Comparison of ENCODE assay signal across 10 cellular contexts in the genomic region with DNA sequence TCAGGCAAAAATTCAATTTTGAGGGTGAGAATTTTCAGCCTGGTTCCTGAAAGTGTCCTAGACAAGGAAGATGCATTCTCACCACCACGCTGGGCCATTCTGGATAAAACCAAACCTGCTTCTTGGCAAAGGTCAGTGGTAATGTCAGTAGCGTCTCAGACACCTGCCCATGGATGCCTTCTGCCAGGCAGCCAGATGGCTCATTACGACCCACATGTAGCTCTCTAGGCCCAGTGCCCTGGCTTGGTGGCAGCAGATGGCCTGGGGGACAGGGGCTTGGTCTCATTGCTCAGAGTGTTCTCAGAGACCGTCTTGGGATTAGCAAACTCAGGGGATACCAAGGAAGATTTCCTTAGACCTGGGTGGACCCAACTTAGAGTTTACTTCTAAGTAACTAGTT.
DNase-seq lines count a peak whose midpoint lies in the region; ATAC-seq, FAIRE-seq and TF ChIP-seq lines count a peak whose summit lies in the region.
"Had no signal": no experiment of that assay in that cellular context is flagged by ENCODE, and none has a peak within 500 bp of the region (broad histone marks: within the 10 kb centered on the region; RNA-seq: fewer than 3 reads in every experiment).

No MANE protein-coding gene starts in this region.

- CTCF ChIA-PET in IMR-90 (lab: Yijun Ruan, JAX): interaction anchor here (1.0 kb wide), 1 partner anchor 26 kb away, joined by 3 read pairs; no protein-coding TSS in a partner anchor

- peak overlapping the region; percentile 91 for H3K4ac ChIP-seq in IMR-90 (ENCODE audit: low read depth, low read length)

- H3K14ac ChIP-seq in IMR-90 (replicated peaks; ENCODE audit: low read depth, low read length): peak overlapping the region; percentile 73

- no peak overlapping the region for H3K4me2 ChIP-seq in IMR-90 (ENCODE audit: low read depth, low read length)
- no peak overlapping the region for H3K4me2 ChIP-seq in osteoblast (ENCODE audit: insufficient read depth, low read length)

- no peaks in the 10 kb centered on the region for H3K36me3 Mint-ChIP-seq in CD4-positive, CD25-positive, alpha-beta regulatory T cell
- H3K36me3 Mint-ChIP-seq in activated naive CD8-positive, alpha-beta T cell: no peaks in the 10 kb centered on the region

- peak overlapping the region; percentile 71 for H2BK5ac ChIP-seq in IMR-90 (ENCODE audit: low read depth, low read length, poor library complexity, severe bottlenecking)

- no peak for TF ChIP-seq RAD21 in IMR-90 (IDR thresholded peaks at IDR 0.05; ENCODE audit: low read length)

- peak overlapping the region; percentile 75; the same call in 1 of the 2 replicates for H2BK20ac ChIP-seq in IMR-90 (ENCODE audit: low read depth, low read length)

- peak overlapping the region; percentile 88 for H4K91ac ChIP-seq in IMR-90 (ENCODE audit: insufficient read depth, low read depth, low read length)

- H3K23ac ChIP-seq in IMR-90 (ENCODE audit: low read depth, low read length): peak overlapping the region; percentile 34; the same call in 1 of the 2 replicates

- no TSS peak for BruUV-seq in IMR-90 (replicated peaks; lab: Mats Ljungman, UMichigan)

- H3K27me3 ChIP-seq in CD4-positive, CD25-positive, alpha-beta regulatory T cell (ENCODE audit: control insufficient read depth, insufficient read depth, low read length): no peaks in the 10 kb centered on the region
- H3K27me3 ChIP-seq in IMR-90 (ENCODE audit: control insufficient read depth, insufficient read depth, low read length) (no peaks in the 10 kb centered on the region), osteoblast (ENCODE audit: insufficient read depth, low read length) (no peaks in the 10 kb centered on the region)

- peak overlapping the region; percentile 76; the same call in 1 of the 2 replicates for H2BK120ac ChIP-seq in IMR-90 (ENCODE audit: low read depth, low read length)

- dilution Hi-C loops in IMR-90 (cut with HindIII; ENCODE audit: low sequenced_read_pairs, unreplicated experiment): loop anchor here (25.0 kb wide), 1 partner anchor 136 kb away; the partner anchor contains the start of gene NEMF

- peak overlapping the region in 2 of 3 donors; percentile 53 to 96 for H3K27ac Mint-ChIP-seq in CD4-positive, CD25-positive, alpha-beta regulatory T cell
- H3K27ac Mint-ChIP-seq in activated naive CD8-positive, alpha-beta T cell: peak overlapping the region; percentile 28

- peak overlapping the region; percentile 40 to 65 for H4K8ac ChIP-seq in IMR-90 (ENCODE audit: low read depth in 2 of 2, low read length in 2 of 2)

- WGBS in IMR-90 (ENCODE audit: extremely low coverage in 2 of 2, insufficient read length in 1 of 2), 2 experiments: 87% methylated on average over 2 of the region's 4 CpGs; no CpG with 5 or more reads in 1 of the 2 experiments

- H4K20me1 ChIP-seq in IMR-90 (ENCODE audit: insufficient read depth, low read length): no peaks in the 10 kb centered on the region
- no peaks in the 10 kb centered on the region for H4K20me1 ChIP-seq in osteoblast (ENCODE audit: insufficient read depth, low read length)

- no peaks in the 10 kb centered on the region for H3K9me3 Mint-ChIP-seq in CD4-positive, CD25-positive, alpha-beta regulatory T cell
- no peaks in the 10 kb centered on the region for H3K9me3 Mint-ChIP-seq in activated naive CD8-positive, alpha-beta T cell (ENCODE audit: low read depth)

- peaks cover 36% of the 10 kb centered on the region for H3K9me1 ChIP-seq in IMR-90 (ENCODE audit: insufficient read depth, low read length)

- peak overlapping the region; percentile 98 for H2AK5ac ChIP-seq in IMR-90 (ENCODE audit: low read depth, low read length)

- POLR2A ChIA-PET in IMR-90 (lab: Charles Lee; ENCODE audit: unreplicated experiment): no interaction called here

- FAIRE-seq in urothelium cell line (lab: Jason Lieb, UNC): no peak

- TF ChIP-seq POLR2A in IMR-90 (IDR thresholded peaks at IDR 0.05; ENCODE audit: low read depth, low read length): no peak

- H4K5ac ChIP-seq in IMR-90 (ENCODE audit: low read depth, low read length): peak overlapping the region; percentile 31; the same call in 1 of the 2 replicates

- peak overlapping the region; percentile 71 for H2AK9ac ChIP-seq in IMR-90 (replicated peaks; ENCODE audit: low read depth, low read length, poor library complexity)

- intact Hi-C loops in IMR-90 (cut with micrococcal nuclease): no loop called here

- TF ChIP-seq CTCF in IMR-90 (conservative IDR thresholded peaks at IDR 0.05; ENCODE audit: low read depth, low read length) (no peak), osteoblast (IDR thresholded peaks at IDR 0.05; ENCODE audit: extremely low read depth, low read depth, low read length) (no peak)

- peak overlapping the region; percentile 71; the same call in 1 of the 2 replicates for H3K18ac ChIP-seq in IMR-90 (ENCODE audit: low read depth, low read length)

- no peaks in the 10 kb centered on the region for H3K36me3 ChIP-seq in CD4-positive, CD25-positive, alpha-beta regulatory T cell (ENCODE audit: control insufficient read depth, insufficient read depth, low read length)
- H3K36me3 ChIP-seq in IMR-90 (ENCODE audit: control insufficient read depth, insufficient read depth, low read length) (no peaks in the 10 kb centered on the region), osteoblast (ENCODE audit: insufficient read depth, low read length) (no peaks in the 10 kb centered on the region)

- H2AFZ ChIP-seq in IMR-90 (replicated peaks; ENCODE audit: low read length, poor library complexity) (peak overlapping the region; percentile 45), osteoblast (ENCODE audit: low read length) (no peak overlapping the region)

- no peaks in the 10 kb centered on the region for H3K9me3 ChIP-seq in CD4-positive, CD25-positive, alpha-beta regulatory T cell (ENCODE audit: control insufficient read depth in 2 of 2, low read length in 2 of 2)
- H3K9me3 ChIP-seq in IMR-90 (ENCODE audit: control insufficient read depth, insufficient read depth, low read length) (no peaks in the 10 kb centered on the region), osteoblast (ENCODE audit: low read depth, low read length) (no peaks in the 10 kb centered on the region)

- H3K79me2 ChIP-seq in osteoblast (ENCODE audit: insufficient read depth, low read length): no peaks in the 10 kb centered on the region

- no peak for DNase-seq in CD4-positive, CD25-positive, alpha-beta regulatory T cell
- DNase-seq in IMR-90: no peak
- DNase-seq in osteoblast (ENCODE audit: insufficient read length, low spot score, missing footprints): no peak
- no peak for DNase-seq in SKM-1 (lab: John Stamatoyannopoulos, UW; ENCODE audit: unreplicated experiment)
- DNase-seq in urothelium cell line (ENCODE audit: low spot score): no peak
- DNase-seq in NCI-H226: no peak
- DNase-seq: activated CD4-positive, alpha-beta T cell treated with anti-CD3 and anti-CD28 coated beads, Interleukin-2, amount 50 U/mL, for 1 hour; midbrain had no signal

- no peak overlapping the region for H3K56ac ChIP-seq in IMR-90 (ENCODE audit: extremely low read depth, insufficient read depth, low read length)

- H3K9ac ChIP-seq in IMR-90 (ENCODE audit: low read depth, low read length): no peak overlapping the region

- no peak overlapping the region for H3K27ac ChIP-seq in CD4-positive, CD25-positive, alpha-beta regulatory T cell (ENCODE audit: insufficient read depth, low read length, poor library complexity, severe bottlenecking)
- H3K27ac ChIP-seq in IMR-90 (ENCODE audit: insufficient read depth, low read length): peak overlapping the region; percentile 23; the same call in 1 of the 2 replicates
- H3K27ac ChIP-seq in osteoblast (ENCODE audit: low read depth, low read length): peak overlapping the region; percentile 5

- in situ Hi-C loops in IMR-90 (cut with MboI; ENCODE audit: low sequenced_read_pairs): no loop called here

- no peak overlapping the region for H3K4me3 Mint-ChIP-seq in CD4-positive, CD25-positive, alpha-beta regulatory T cell
- no peak overlapping the region for H3K4me3 Mint-ChIP-seq in activated naive CD8-positive, alpha-beta T cell

- ATAC-seq in CD4-positive, CD25-positive, alpha-beta regulatory T cell (ENCODE audit: low read depth in 2 of 2): no peak
- no peak for ATAC-seq in IMR-90 (ENCODE audit: low read depth)
- ATAC-seq in GM21737 (IDR thresholded peaks at IDR 0.05; ENCODE audit: unreplicated experiment): no peak

- H3K4me3 ChIP-seq in CD4-positive, CD25-positive, alpha-beta regulatory T cell (ENCODE audit: low read depth, low read length): no peak overlapping the region
- H3K4me3 ChIP-seq in IMR-90 (ENCODE audit: insufficient read depth, low read depth, low read length): no peak overlapping the region
- no peak overlapping the region for H3K4me3 ChIP-seq in osteoblast (ENCODE audit: insufficient read depth, low read length)

- peaks cover 15 to 52% (median 40%) of the 10 kb centered on the region in 4 donors for H3K4me1 Mint-ChIP-seq in CD4-positive, CD25-positive, alpha-beta regulatory T cell
- H3K4me1 Mint-ChIP-seq in activated naive CD8-positive, alpha-beta T cell (ENCODE audit: low read depth): peaks cover 56% of the 10 kb centered on the region

- peak overlapping the region; percentile 94; the same call in 2 of the 3 replicates for H2BK15ac ChIP-seq in IMR-90 (ENCODE audit: low read depth, low read length)

- H3K27me3 Mint-ChIP-seq in CD4-positive, CD25-positive, alpha-beta regulatory T cell: peaks cover 6% of the 10 kb centered on the region
- H3K27me3 Mint-ChIP-seq in activated naive CD8-positive, alpha-beta T cell: no peaks in the 10 kb centered on the region

- H3K79me1 ChIP-seq in IMR-90 (ENCODE audit: low read depth in 1 of 2, low read length in 2 of 2): peaks cover 0 to 17% of the 10 kb centered on the region in 2 experiments; a peak in 2 of 4 replicates

- H3K4me1 ChIP-seq in CD4-positive, CD25-positive, alpha-beta regulatory T cell (ENCODE audit: control insufficient read depth, insufficient read depth, low read length, poor library complexity, severe bottlenecking): peaks cover 50% of the 10 kb centered on the region
- H3K4me1 ChIP-seq in IMR-90 (ENCODE audit: control insufficient read depth, insufficient read depth, low read length) (peaks cover 45% of the 10 kb centered on the region), osteoblast (ENCODE audit: insufficient read depth, low read length) (peaks cover 68% of the 10 kb centered on the region)

TF ChIP-seq in IMR-90, 13 proteins besides CTCF, POLR2A, EP300 and RAD21 (continues in another document):
- no peak for TF ChIP-seq USF2 (IDR thresholded peaks at IDR 0.05; ENCODE audit: low read depth, low read length)
- TF ChIP-seq FOS (IDR thresholded peaks at IDR 0.05; ENCODE audit: low read depth, low read length): no peak
- TF ChIP-seq MAZ (IDR thresholded peaks at IDR 0.05; ENCODE audit: borderline replicate concordance, low read depth, low read length): no peak
